In genomic region chr16:66619036-66619435, GRCh38 we compare ENCODE assay signal across 14 cellular contexts. TPM values are rescaled to one million over a fixed set of nuclear protein-coding genes. Genes with fewer than 3 reads are reported as not detected.
DNase-seq lines count a peak whose midpoint lies in the region; ATAC-seq and TF ChIP-seq lines count a peak whose summit lies in the region.
"Had no signal": no experiment of that assay in that cellular context is flagged by ENCODE, and none has a peak within 500 bp of the region (broad histone marks: within the 10 kb centered on the region; RNA-seq: fewer than 3 reads in every experiment).

No MANE protein-coding gene starts in this region.

- H3K9me3 ChIP-seq in WERI-Rb-1 (ENCODE audit: severe bottlenecking) (no peaks in the 10 kb centered on the region), uterus (no peaks in the 10 kb centered on the region)
- H3K9me3 ChIP-seq: neutrophil had no signal

- peaks cover 0 to 2% (median 0%) of the 10 kb centered on the region in 3 donors for H3K27me3 Mint-ChIP-seq in immature natural killer cell (ENCODE audit: low read depth in 3 of 3)
- H3K27me3 Mint-ChIP-seq: activated CD4-positive, alpha-beta T cell treated with anti-CD3 and anti-CD28 coated beads, Interleukin-2, amount 10 ng/mL, durations not matched to agents 24 days and 14 days; activated T-helper 17 cell treated with anti-CD3 and anti-CD28 coated beads, Interleukin-2, amount 50 U/mL, for 72 hours had no signal

- intact Hi-C loops in uterus (cut with DNase I; ENCODE audit: low total_unique reads), result no loop called here

- H3K27me3 ChIP-seq in WERI-Rb-1 (ENCODE audit: insufficient read depth, low read depth, severe bottlenecking) (no peaks in the 10 kb centered on the region), uterus (no peaks in the 10 kb centered on the region)
- H3K27me3 ChIP-seq: neutrophil had no signal

- H3K36me3 Mint-ChIP-seq in immature natural killer cell, result no peaks in the 10 kb centered on the region

- H3K9me3 Mint-ChIP-seq in immature natural killer cell, result no peaks in the 10 kb centered on the region
- H3K9me3 Mint-ChIP-seq: activated CD4-positive, alpha-beta T cell treated with anti-CD3 and anti-CD28 coated beads, Interleukin-2, amount 10 ng/mL, durations not matched to agents 24 days and 14 days; activated T-helper 17 cell treated with anti-CD3 and anti-CD28 coated beads, Interleukin-2, amount 50 U/mL, for 72 hours; IgD-negative memory B cell had no signal

- H3K27ac ChIP-seq in WERI-Rb-1 (peak overlapping the region; percentile 70), skin epidermis (peak overlapping the region in 18 of 21 experiments; percentile 22 to 80 (median 58)), uterus (peak overlapping the region in 1 of 2 donors; percentile 37)

- DNase-seq in GM03348 (ENCODE audit: low spot score) (peak; percentile 65), WERI-Rb-1 (no peak), fibroblast of mammary gland (ENCODE audit: low read depth) (peak; percentile 83), occipital lobe (lab: John Stamatoyannopoulos, UW) (no peak), uterus (no peak), immature natural killer cell (no peak)
- DNase-seq: activated CD4-positive, alpha-beta T cell treated with anti-CD3 and anti-CD28 coated beads, Interleukin-2, amount 10 ng/mL, durations not matched to agents 24 days and 14 days; NCI-H187 treated with DMSO at 0.1 percent for 48 hours; stimulated activated CD4-positive, alpha-beta T cell treated with anti-CD3 and anti-CD28 coated beads, Interleukin-1b, Interleukin-23, amount 100 ng/mL, for 48 hours had no signal

- TF ChIP-seq POLR2A in uterus (IDR thresholded peaks at IDR 0.05), result no peak

- H3K27ac Mint-ChIP-seq in immature natural killer cell, result no peak overlapping the region
- H3K27ac Mint-ChIP-seq: activated CD4-positive, alpha-beta T cell treated with anti-CD3 and anti-CD28 coated beads, Interleukin-2, amount 10 ng/mL, durations not matched to agents 24 days and 14 days; activated T-helper 17 cell treated with anti-CD3 and anti-CD28 coated beads, Interleukin-2, amount 50 U/mL, for 72 hours; IgD-negative memory B cell had no signal

- H3K4me3 Mint-ChIP-seq in immature natural killer cell, result no peak overlapping the region
- H3K4me3 Mint-ChIP-seq: activated CD4-positive, alpha-beta T cell treated with anti-CD3 and anti-CD28 coated beads, Interleukin-2, amount 10 ng/mL, durations not matched to agents 24 days and 14 days; activated T-helper 17 cell treated with anti-CD3 and anti-CD28 coated beads, Interleukin-2, amount 50 U/mL, for 72 hours; IgD-negative memory B cell had no signal

- peaks cover 0 to 5% of the 10 kb centered on the region in 2 donors for H3K4me1 ChIP-seq in uterus

- no peaks in the 10 kb centered on the region for H3K4me1 Mint-ChIP-seq in immature natural killer cell
- H3K4me1 Mint-ChIP-seq: activated CD4-positive, alpha-beta T cell treated with anti-CD3 and anti-CD28 coated beads, Interleukin-2, amount 10 ng/mL, durations not matched to agents 24 days and 14 days; activated T-helper 17 cell treated with anti-CD3 and anti-CD28 coated beads, Interleukin-2, amount 50 U/mL, for 72 hours; IgD-negative memory B cell had no signal

- H3K36me3 ChIP-seq in WERI-Rb-1 (peaks cover 27% of the 10 kb centered on the region), uterus (no peaks in the 10 kb centered on the region)

- no peak for TF ChIP-seq CTCF in WERI-Rb-1 (IDR thresholded peaks at IDR 0.05; ENCODE audit: low read depth, low read length)
- no peak for TF ChIP-seq CTCF in fibroblast of mammary gland (conservative IDR thresholded peaks at IDR 0.05; ENCODE audit: control insufficient read depth, insufficient read depth, low read depth, low read length)
- no peak for TF ChIP-seq CTCF in uterus (IDR thresholded peaks at IDR 0.05)

- ATAC-seq in HG03571 (IDR thresholded peaks at IDR 0.05; ENCODE audit: unreplicated experiment), result no peak

- H3K4me3 ChIP-seq in WERI-Rb-1 (ENCODE audit: low read depth, low read length) (no peak overlapping the region), fibroblast of mammary gland (ENCODE audit: control insufficient read depth, low read depth, low read length) (no peak overlapping the region), skin epidermis (no peak overlapping the region), uterus (no peak overlapping the region)

RNA-seq across cellular contexts. Expression of gene CMTM3, which starts 14.5 kb away (rescaled TPM):
- total RNA-seq in occipital lobe (8.7 TPM), uterus (10 to 100 TPM; 42.6 to 67.9 (median 56.2) TPM)
- polyA plus RNA-seq in immature natural killer cell, result 100 to 1,000 TPM in 2 of 3 donors, 10 to 100 TPM in 1; 83.5 to 145 (median 127) TPM

RNA-seq across cellular contexts. Expression of gene CMTM2, which starts 39.8 kb away (rescaled TPM):
- total RNA-seq in occipital lobe, result not detected
- 1 to 10 TPM in 1 of 4 donors, not detected in 3; 1.2 TPM for total RNA-seq in uterus
- polyA plus RNA-seq in immature natural killer cell, result under 1 TPM in 1 of 3 donors, not detected in 2; 0.85 TPM
- polyA plus RNA-seq: IgD-negative memory B cell had no signal

RNA-seq across cellular contexts. Expression of gene CMTM1, which starts 52.8 kb away (rescaled TPM):
- 2.7 TPM for total RNA-seq in occipital lobe
- total RNA-seq in uterus, result 1 to 10 TPM in 2 of 4 donors, not detected in 2; 5.0 to 5.3 TPM
- 1 to 10 TPM; 1.1 to 3.1 (median 2.2) TPM for polyA plus RNA-seq in immature natural killer cell
- polyA plus RNA-seq: IgD-negative memory B cell had no signal

Comparison
In these comparisons a context has a peak if more than half of its experiments do, and no peak if none do; other contexts are left out.
1. DNase-seq: peak in GM03348 (single experiment) and fibroblast of mammary gland (single experiment); none in WERI-Rb-1 (single experiment), occipital lobe (single experiment), uterus (0 of 2) and immature natural killer cell (0 of 3).